Comparison of ENCODE assay signal across 15 cellular contexts in the genomic region with DNA sequence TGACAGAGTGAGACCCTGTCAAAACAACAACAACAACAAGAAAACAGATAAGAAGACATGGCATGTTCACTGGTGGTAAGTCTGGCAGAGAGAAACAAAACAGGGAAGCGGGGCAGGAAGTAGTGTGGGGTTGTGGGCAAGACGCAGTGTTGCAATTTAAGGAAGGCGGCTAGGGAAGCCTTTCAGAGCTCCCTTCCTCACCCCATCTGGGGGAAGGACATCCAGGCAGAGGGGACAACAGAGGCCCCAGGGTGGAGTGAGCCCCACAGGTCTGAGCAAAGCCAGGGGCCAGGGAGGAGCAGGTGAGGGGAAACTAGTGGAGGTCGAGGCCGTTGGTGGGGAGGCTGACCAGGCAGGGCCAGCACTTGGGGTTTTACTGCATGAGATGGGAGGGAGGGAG. TPM values are rescaled to one million over a fixed set of nuclear protein-coding genes. Genes with fewer than 3 reads are reported as not detected.
DNase-seq lines count a peak whose midpoint lies in the region; ATAC-seq, FAIRE-seq and TF ChIP-seq lines count a peak whose summit lies in the region.
"Had no signal": no experiment of that assay in that cellular context is flagged by ENCODE, and none has a peak within 500 bp of the region (broad histone marks: within the 10 kb centered on the region; RNA-seq: fewer than 3 reads in every experiment).

No MANE protein-coding gene starts in this region.

- H3K36me3 Mint-ChIP-seq in T-helper 2 cell treated with Interferon-gamma antibody and Interleukin-4, amounts not matched to agents 5 μg/mL and 100 μg/mL, for 36 hours (ENCODE audit: low read depth): peaks cover 42% of the 10 kb centered on the region

- H3K27ac Mint-ChIP-seq in T-helper 2 cell treated with Interferon-gamma antibody and Interleukin-4, amounts not matched to agents 5 μg/mL and 100 μg/mL, for 36 hours: peak overlapping the region; percentile 77

- H3K4me3 Mint-ChIP-seq in T-helper 2 cell treated with Interferon-gamma antibody and Interleukin-4, amounts not matched to agents 5 μg/mL and 100 μg/mL, for 36 hours: no peak overlapping the region

- H3K4me3 ChIP-seq in NB4 (ENCODE audit: low read depth, low read length) (no peak overlapping the region), pancreas (no peak overlapping the region)
- H3K4me3 ChIP-seq: SK-N-MC, thyroid gland had no signal

- H3K27me3 Mint-ChIP-seq in T-helper 2 cell treated with Interferon-gamma antibody and Interleukin-4, amounts not matched to agents 5 μg/mL and 100 μg/mL, for 36 hours (ENCODE audit: low read depth): no peaks in the 10 kb centered on the region

- peak in 3 of 4 donors; percentile 16 to 71 (median 50) for ATAC-seq in pancreas
- ATAC-seq in HG03378 (IDR thresholded peaks at IDR 0.05; ENCODE audit: unreplicated experiment): no peak
- no peak for ATAC-seq in GM21619 (IDR thresholded peaks at IDR 0.05; ENCODE audit: unreplicated experiment)

- intact Hi-C loops in pancreas (cut with DNase I): no loop called here

- no peaks in the 10 kb centered on the region for H3K4me1 ChIP-seq in pancreas
- H3K4me1 ChIP-seq: thyroid gland had no signal

- no peaks in the 10 kb centered on the region for H3K9me3 Mint-ChIP-seq in T-helper 2 cell treated with Interferon-gamma antibody and Interleukin-4, amounts not matched to agents 5 μg/mL and 100 μg/mL, for 36 hours

- peaks cover 12% of the 10 kb centered on the region for H3K4me1 Mint-ChIP-seq in T-helper 2 cell treated with Interferon-gamma antibody and Interleukin-4, amounts not matched to agents 5 μg/mL and 100 μg/mL, for 36 hours (ENCODE audit: low read depth)

- no peak for DNase-seq in T-helper 2 cell treated with Interferon-gamma antibody and Interleukin-4, amounts not matched to agents 5 μg/mL and 100 μg/mL, for 36 hours (ENCODE audit: low spot score)
- no peak for DNase-seq in T-helper 2 cell
- peak; percentile 96 for DNase-seq in NB4 (ENCODE audit: low read depth)
- DNase-seq in germinal center (ENCODE audit: low spot score): peak; percentile 1
- peak in 1 of 6 donors; percentile 39 for DNase-seq in pancreas
- DNase-seq in erythroblast (lab: John Stamatoyannopoulos, UW): no peak
- DNase-seq: amniotic stem cell, DMS53, glutamatergic neuron, NCI-H1105, thyroid gland had no signal

- no peak for TF ChIP-seq POLR2A in NB4 (IDR thresholded peaks at IDR 0.05; ENCODE audit: extremely low read depth, insufficient read length)
- TF ChIP-seq POLR2A in erythroblast (IDR thresholded peaks at IDR 0.05; ENCODE audit: low read length): no peak

- WGBS in pancreas, 2 donors: 94 to 95% methylated on average over 5 of the region's 5 CpGs

- H3K9me3 ChIP-seq in pancreas: no peaks in the 10 kb centered on the region
- H3K9me3 ChIP-seq: thyroid gland had no signal

- H3K27me3 ChIP-seq in pancreas: no peaks in the 10 kb centered on the region
- H3K27me3 ChIP-seq: thyroid gland had no signal

- H3K36me3 ChIP-seq in pancreas: no peaks in the 10 kb centered on the region

- no peak for FAIRE-seq in pancreas (lab: Jason Lieb, UNC)
- FAIRE-seq: GM18507 had no signal

- H3K27ac ChIP-seq in pancreas: peak overlapping the region in 1 of 4 donors; percentile 3
- H3K27ac ChIP-seq: SK-N-MC, thyroid gland had no signal

- no peak for TF ChIP-seq CTCF in NB4 (IDR thresholded peaks at IDR 0.05; ENCODE audit: low read depth, low read length)
- no peak for TF ChIP-seq CTCF in pancreas (IDR thresholded peaks at IDR 0.05)

RNA-seq across cellular contexts. Expression of gene LAT2, which starts 16.8 kb away (rescaled TPM):
- total RNA-seq in pancreas: 10 to 100 TPM in 1 of 6 donors, 1 to 10 TPM in 4, under 1 TPM in 1; 0.65 to 14.3 (median 2.7) TPM
- polyA plus RNA-seq in pancreas: 10 to 100 TPM in 1 of 2 donors, 1 to 10 TPM in 1; 4.6 to 17.5 TPM

RNA-seq across cellular contexts. Expression of gene RFC2, which starts 27.6 kb away (rescaled TPM):
- total RNA-seq in pancreas: 10 to 100 TPM in 1 of 6 donors, 1 to 10 TPM in 5; 8.8 to 10.4 (median 9.3) TPM
- polyA plus RNA-seq in pancreas: 10 to 100 TPM in 1 of 2 donors, 1 to 10 TPM in 1; 8.1 to 11.4 TPM

RNA-seq across cellular contexts. Expression of gene EIF4H, which starts 52.5 kb away (rescaled TPM):
- 100 to 1,000 TPM; 128 to 195 (median 135) TPM for total RNA-seq in pancreas
- polyA plus RNA-seq in pancreas: 100 to 1,000 TPM in 1 of 2 donors, 10 to 100 TPM in 1; 73.0 to 107 TPM

Comparison
In these comparisons a context has a peak if more than half of its experiments do, and no peak if none do; other contexts are left out.
1. DNase-seq: peak in NB4 (single experiment) and germinal center (single experiment); none in T-helper 2 cell treated with Interferon-gamma antibody and Interleukin-4, amounts not matched to agents 5 μg/mL and 100 μg/mL, for 36 hours (single experiment), T-helper 2 cell (0 of 5) and erythroblast (0 of 2).
2. ATAC-seq: peak in pancreas (3 of 4); none in HG03378 (single experiment) and GM21619 (single experiment).